Comparison of ENCODE assay signal across 1 cellular context in the genomic region with DNA sequence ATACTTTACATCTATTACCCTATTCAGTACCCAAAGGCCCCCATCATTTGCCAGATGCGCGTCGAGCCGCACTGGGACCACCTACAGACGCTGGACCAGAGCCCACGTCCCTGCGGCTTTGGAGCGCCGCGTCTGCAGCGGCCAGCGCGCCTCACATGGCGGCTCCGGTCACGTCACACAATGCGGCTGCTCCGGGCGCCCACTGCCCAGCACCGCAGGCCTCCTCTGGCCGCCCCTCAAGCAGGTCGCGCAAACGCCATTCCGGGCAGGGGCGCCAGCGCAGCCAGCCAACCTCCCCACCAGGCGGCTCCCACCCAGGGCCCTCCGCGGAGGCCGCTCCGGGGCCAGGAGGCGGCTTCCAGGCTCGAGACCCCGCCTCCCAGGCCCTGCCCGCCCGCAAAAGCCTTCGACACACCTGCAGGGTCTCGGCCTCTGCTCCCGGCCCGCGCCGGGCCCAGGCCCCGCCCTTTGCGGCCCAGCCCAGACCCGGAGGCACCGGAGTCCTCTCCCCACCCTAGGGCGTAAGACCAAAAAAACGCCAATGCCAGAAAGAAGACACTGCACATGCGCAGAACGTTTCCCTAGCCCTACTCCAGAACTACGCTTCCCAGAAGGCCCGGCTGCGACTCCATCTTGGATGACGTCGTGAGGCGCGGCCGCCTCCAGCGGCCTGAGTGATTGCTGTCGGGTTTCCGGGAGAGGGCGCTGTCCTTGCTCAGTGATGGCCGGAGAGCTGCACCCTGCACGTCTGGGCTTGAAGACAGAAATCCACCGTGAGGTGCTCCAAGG.
TF ChIP-seq lines count a peak whose summit lies in the region.

Gene ZNF25, minus strand, starts transcription at position 557 of the 789 bp plus-strand sequence. CDS start 4,925 bp downstream, outside the sequence.

TF ChIP-seq in HepG2, 621 proteins besides CTCF, POLR2A, EP300 and RAD21 (continued from another document and continues in another):
- TF ChIP-seq, protein P1, sequence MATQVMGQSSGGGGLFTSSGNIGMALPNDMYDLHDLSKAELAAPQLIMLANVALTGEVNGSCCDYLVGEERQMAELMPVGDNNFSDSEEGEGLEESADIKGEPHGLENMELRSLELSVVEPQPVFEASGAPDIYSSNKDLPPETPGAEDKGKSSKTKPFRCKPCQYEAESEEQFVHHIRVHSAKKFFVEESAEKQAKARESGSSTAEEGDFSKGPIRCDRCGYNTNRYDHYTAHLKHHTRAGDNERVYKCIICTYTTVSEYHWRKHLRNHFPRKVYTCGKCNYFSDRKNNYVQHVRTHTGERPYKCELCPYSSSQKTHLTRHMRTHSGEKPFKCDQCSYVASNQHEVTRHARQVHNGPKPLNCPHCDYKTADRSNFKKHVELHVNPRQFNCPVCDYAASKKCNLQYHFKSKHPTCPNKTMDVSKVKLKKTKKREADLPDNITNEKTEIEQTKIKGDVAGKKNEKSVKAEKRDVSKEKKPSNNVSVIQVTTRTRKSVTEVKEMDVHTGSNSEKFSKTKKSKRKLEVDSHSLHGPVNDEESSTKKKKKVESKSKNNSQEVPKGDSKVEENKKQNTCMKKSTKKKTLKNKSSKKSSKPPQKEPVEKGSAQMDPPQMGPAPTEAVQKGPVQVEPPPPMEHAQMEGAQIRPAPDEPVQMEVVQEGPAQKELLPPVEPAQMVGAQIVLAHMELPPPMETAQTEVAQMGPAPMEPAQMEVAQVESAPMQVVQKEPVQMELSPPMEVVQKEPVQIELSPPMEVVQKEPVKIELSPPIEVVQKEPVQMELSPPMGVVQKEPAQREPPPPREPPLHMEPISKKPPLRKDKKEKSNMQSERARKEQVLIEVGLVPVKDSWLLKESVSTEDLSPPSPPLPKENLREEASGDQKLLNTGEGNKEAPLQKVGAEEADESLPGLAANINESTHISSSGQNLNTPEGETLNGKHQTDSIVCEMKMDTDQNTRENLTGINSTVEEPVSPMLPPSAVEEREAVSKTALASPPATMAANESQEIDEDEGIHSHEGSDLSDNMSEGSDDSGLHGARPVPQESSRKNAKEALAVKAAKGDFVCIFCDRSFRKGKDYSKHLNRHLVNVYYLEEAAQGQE (IDR thresholded peaks at IDR 0.05; ENCODE audit: borderline replicate concordance in 1 of 2, low read depth in 1 of 2, low read length in 2 of 2) = no peak
- TF ChIP-seq POLR2G (IDR thresholded peaks at IDR 0.05; ENCODE audit: low read depth, low read length) (peak; percentile 85), CBX2 (IDR thresholded peaks at IDR 0.05; ENCODE audit: low read depth, low read length) (no peak), CBX2 (CRISPR knock-in tag; IDR thresholded peaks at IDR 0.05; ENCODE audit: low read depth) (no peak), ZNF550 (CRISPR knock-in tag; IDR thresholded peaks at IDR 0.05; ENCODE audit: borderline replicate concordance) (no peak), NFATC3 (CRISPR knock-in tag; IDR thresholded peaks at IDR 0.05) (no peak), SSRP1 (CRISPR knock-in tag; IDR thresholded peaks at IDR 0.05) (no peak), ZBTB40 (IDR thresholded peaks at IDR 0.05) (no peak), ZBTB40 (CRISPR knock-in tag; IDR thresholded peaks at IDR 0.05) (peak; percentile 80), KLF6 (CRISPR knock-in tag; IDR thresholded peaks at IDR 0.05) (peak; percentile 72), JUN (CRISPR knock-in tag; IDR thresholded peaks at IDR 0.05) (0 out of 2 replicates have a peak, but pooled peaks have one; percentile 40), ZNF577 (CRISPR knock-in tag; IDR thresholded peaks at IDR 0.05; ENCODE audit: borderline replicate concordance, low read depth) (no peak), ZNF841 (CRISPR knock-in tag; IDR thresholded peaks at IDR 0.05; ENCODE audit: borderline replicate concordance) (no peak), ARNT2 (CRISPR knock-in tag; IDR thresholded peaks at IDR 0.05; ENCODE audit: low read depth) (peak; percentile 73; the same call in 1 of the 2 replicates), SIN3A (IDR thresholded peaks at IDR 0.05; ENCODE audit: borderline replicate concordance, low read depth, low read length) (peak; percentile 21; the same call in 1 of the 2 replicates), CCDC6 (CRISPR knock-in tag; IDR thresholded peaks at IDR 0.05) (peak; percentile 39; the same call in 1 of the 2 replicates), HMG20A (CRISPR knock-in tag; IDR thresholded peaks at IDR 0.05; ENCODE audit: borderline replicate concordance) (0 out of 2 replicates have a peak, but pooled peaks have one; percentile 31), ISL2 (CRISPR knock-in tag; IDR thresholded peaks at IDR 0.05) (peak; percentile 53; the same call in 1 of the 2 replicates), ZBTB7B (CRISPR knock-in tag; IDR thresholded peaks at IDR 0.05) (peak; percentile 92), TAF15 (IDR thresholded peaks at IDR 0.05; ENCODE audit: low read depth, low read length, poor library complexity, severe bottlenecking) (no peak), TSC22D2 (CRISPR knock-in tag; IDR thresholded peaks at IDR 0.05; ENCODE audit: borderline replicate concordance) (peak; percentile 37; the same call in 1 of the 2 replicates), NR2F6 (IDR thresholded peaks at IDR 0.05) (no peak), NR2F6 (CRISPR knock-in tag; IDR thresholded peaks at IDR 0.05) (0 out of 2 replicates have a peak, but pooled peaks have one; percentile 22), NFIB (CRISPR knock-in tag; IDR thresholded peaks at IDR 0.05; ENCODE audit: borderline replicate concordance) (no peak), THAP8 (CRISPR knock-in tag; IDR thresholded peaks at IDR 0.05; ENCODE audit: borderline replicate concordance) (0 out of 2 replicates have a peak, but pooled peaks have one; percentile 86), ZBTB33 (CRISPR knock-in tag; IDR thresholded peaks at IDR 0.05) (0 out of 2 replicates have a peak, but pooled peaks have one; percentile 9), HOXA9 (CRISPR knock-in tag; IDR thresholded peaks at IDR 0.05; ENCODE audit: borderline replicate concordance) (0 out of 2 replicates have a peak, but pooled peaks have one; percentile 72), BCL6 (CRISPR knock-in tag; IDR thresholded peaks at IDR 0.05) (peak; percentile 28), MED8 (CRISPR knock-in tag; IDR thresholded peaks at IDR 0.05; ENCODE audit: insufficient replicate concordance) (no peak), ZNF709 (CRISPR knock-in tag; IDR thresholded peaks at IDR 0.05) (peak; percentile 84), SMARCC2 (IDR thresholded peaks at IDR 0.05) (no peak)
- TF ChIP-seq, protein P2, sequence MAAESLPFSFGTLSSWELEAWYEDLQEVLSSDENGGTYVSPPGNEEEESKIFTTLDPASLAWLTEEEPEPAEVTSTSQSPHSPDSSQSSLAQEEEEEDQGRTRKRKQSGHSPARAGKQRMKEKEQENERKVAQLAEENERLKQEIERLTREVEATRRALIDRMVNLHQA (CRISPR knock-in tag; IDR thresholded peaks at IDR 0.05) = no peak
- TF ChIP-seq, protein P3, sequence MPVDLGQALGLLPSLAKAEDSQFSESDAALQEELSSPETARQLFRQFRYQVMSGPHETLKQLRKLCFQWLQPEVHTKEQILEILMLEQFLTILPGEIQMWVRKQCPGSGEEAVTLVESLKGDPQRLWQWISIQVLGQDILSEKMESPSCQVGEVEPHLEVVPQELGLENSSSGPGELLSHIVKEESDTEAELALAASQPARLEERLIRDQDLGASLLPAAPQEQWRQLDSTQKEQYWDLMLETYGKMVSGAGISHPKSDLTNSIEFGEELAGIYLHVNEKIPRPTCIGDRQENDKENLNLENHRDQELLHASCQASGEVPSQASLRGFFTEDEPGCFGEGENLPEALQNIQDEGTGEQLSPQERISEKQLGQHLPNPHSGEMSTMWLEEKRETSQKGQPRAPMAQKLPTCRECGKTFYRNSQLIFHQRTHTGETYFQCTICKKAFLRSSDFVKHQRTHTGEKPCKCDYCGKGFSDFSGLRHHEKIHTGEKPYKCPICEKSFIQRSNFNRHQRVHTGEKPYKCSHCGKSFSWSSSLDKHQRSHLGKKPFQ (CRISPR knock-in tag; IDR thresholded peaks at IDR 0.05; ENCODE audit: insufficient replicate concordance) = peak; percentile 53
- TF ChIP-seq, protein P4, sequence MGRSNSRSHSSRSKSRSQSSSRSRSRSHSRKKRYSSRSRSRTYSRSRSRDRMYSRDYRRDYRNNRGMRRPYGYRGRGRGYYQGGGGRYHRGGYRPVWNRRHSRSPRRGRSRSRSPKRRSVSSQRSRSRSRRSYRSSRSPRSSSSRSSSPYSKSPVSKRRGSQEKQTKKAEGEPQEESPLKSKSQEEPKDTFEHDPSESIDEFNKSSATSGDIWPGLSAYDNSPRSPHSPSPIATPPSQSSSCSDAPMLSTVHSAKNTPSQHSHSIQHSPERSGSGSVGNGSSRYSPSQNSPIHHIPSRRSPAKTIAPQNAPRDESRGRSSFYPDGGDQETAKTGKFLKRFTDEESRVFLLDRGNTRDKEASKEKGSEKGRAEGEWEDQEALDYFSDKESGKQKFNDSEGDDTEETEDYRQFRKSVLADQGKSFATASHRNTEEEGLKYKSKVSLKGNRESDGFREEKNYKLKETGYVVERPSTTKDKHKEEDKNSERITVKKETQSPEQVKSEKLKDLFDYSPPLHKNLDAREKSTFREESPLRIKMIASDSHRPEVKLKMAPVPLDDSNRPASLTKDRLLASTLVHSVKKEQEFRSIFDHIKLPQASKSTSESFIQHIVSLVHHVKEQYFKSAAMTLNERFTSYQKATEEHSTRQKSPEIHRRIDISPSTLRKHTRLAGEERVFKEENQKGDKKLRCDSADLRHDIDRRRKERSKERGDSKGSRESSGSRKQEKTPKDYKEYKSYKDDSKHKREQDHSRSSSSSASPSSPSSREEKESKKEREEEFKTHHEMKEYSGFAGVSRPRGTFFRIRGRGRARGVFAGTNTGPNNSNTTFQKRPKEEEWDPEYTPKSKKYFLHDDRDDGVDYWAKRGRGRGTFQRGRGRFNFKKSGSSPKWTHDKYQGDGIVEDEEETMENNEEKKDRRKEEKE (IDR thresholded peaks at IDR 0.05) = no peak
